22 cellular contexts compared by ENCODE assay signal in the genomic region with DNA sequence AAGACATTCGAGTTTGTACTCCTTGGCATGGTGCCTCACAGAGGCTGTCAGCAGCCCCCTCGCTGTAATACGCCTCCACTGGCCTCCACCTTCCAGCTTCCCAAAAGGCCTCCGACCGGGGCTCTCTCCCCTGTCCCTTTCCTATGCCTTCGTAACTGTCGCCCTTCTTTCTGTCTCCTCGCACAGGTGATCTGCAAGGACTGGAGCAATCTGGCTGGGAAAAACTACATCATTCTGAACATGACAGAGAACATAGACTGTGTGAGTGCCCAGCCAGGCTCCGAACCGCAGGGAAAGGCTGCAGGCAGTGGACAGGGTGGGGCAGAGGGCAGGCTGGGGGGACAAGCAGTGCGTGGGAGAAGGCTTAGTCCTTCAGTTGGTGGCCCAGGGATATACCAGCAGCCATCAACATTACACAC.
"Had no signal": no experiment of that assay in that cellular context is flagged by ENCODE, and none has a peak within 500 bp of the region (broad histone marks: within the 10 kb centered on the region; RNA-seq: fewer than 3 reads in every experiment).

No MANE protein-coding gene starts in this region.

- DNase-seq: activated B cell treated with CpG ODN at 0.5 μM for 24 hours; activated CD4-positive, alpha-beta T cell treated with anti-CD3 and anti-CD28 coated beads for 1 hour; activated CD4-positive, alpha-beta T cell treated with anti-CD3 and anti-CD28 coated beads, Interleukin-2, amount 10 ng/mL, durations not matched to agents 24 days and 14 days; activated CD4-positive, alpha-beta T cell treated with anti-CD3 and anti-CD28 coated beads, Interleukin-2, amount 50 U/mL, for 48 hours; activated CD8-positive, alpha-beta memory T cell treated with anti-CD3 and anti-CD28 coated beads, Interleukin-2, amount 50 U/mL, for 4 hours; activated naive CD4-positive, alpha-beta T cell treated with anti-CD3 and anti-CD28 coated beads, Interleukin-2, amount 50 U/mL, for 16 hours; activated naive CD8-positive, alpha-beta T cell treated with anti-CD3 and anti-CD28 coated beads, Interleukin-2, amount 10 ng/mL, durations not matched to agents 7 days and 5 days; activated T-cell treated with anti-CD3 and anti-CD28 coated beads, Interleukin-2, amount 50 U/mL, for 1 hour; adrenal gland; anterior cingulate cortex; KG1; NCI-H1048; NCI-H146; NCI-H187 treated with DMSO at 0.1 percent for 48 hours; NCI-H2081 treated with DMSO at 0.1 percent for 48 hours; NCI-H446; NCI-H524; PC-3; SIG-M5; T-helper 17 cell; T-helper 9 cell had no signal

- H3K36me3 ChIP-seq: adrenal gland had no signal

- H3K27me3 ChIP-seq: adrenal gland had no signal

- H3K9me3 Mint-ChIP-seq: activated B cell treated with CpG ODN at 0.5 μM for 24 hours; activated CD4-positive, alpha-beta T cell treated with anti-CD3 and anti-CD28 coated beads, Interleukin-2, amount 10 ng/mL, durations not matched to agents 24 days and 14 days; activated naive CD8-positive, alpha-beta T cell treated with anti-CD3 and anti-CD28 coated beads, Interleukin-2, amount 10 ng/mL, durations not matched to agents 7 days and 5 days; IgD-negative memory B cell had no signal

- H3K4me3 ChIP-seq: adrenal gland had no signal

- H3K9me3 ChIP-seq: adrenal gland had no signal

- H3K27me3 Mint-ChIP-seq: activated B cell treated with CpG ODN at 0.5 μM for 24 hours, IgD-negative memory B cell had no signal

- H3K36me3 Mint-ChIP-seq: activated naive CD8-positive, alpha-beta T cell treated with anti-CD3 and anti-CD28 coated beads, Interleukin-2, amount 10 ng/mL, durations not matched to agents 7 days and 5 days had no signal

- H3K27ac Mint-ChIP-seq: activated B cell treated with CpG ODN at 0.5 μM for 24 hours; activated CD4-positive, alpha-beta T cell treated with anti-CD3 and anti-CD28 coated beads, Interleukin-2, amount 10 ng/mL, durations not matched to agents 24 days and 14 days; activated naive CD8-positive, alpha-beta T cell treated with anti-CD3 and anti-CD28 coated beads, Interleukin-2, amount 10 ng/mL, durations not matched to agents 7 days and 5 days; IgD-negative memory B cell; T-helper 17 cell had no signal

- H3K4me1 Mint-ChIP-seq: activated B cell treated with CpG ODN at 0.5 μM for 24 hours; activated CD4-positive, alpha-beta T cell treated with anti-CD3 and anti-CD28 coated beads, Interleukin-2, amount 10 ng/mL, durations not matched to agents 24 days and 14 days had no signal

- ATAC-seq: PC-3, T-helper 17 cell had no signal

- H3K27ac ChIP-seq: adrenal gland had no signal

- H3K4me3 Mint-ChIP-seq: activated B cell treated with CpG ODN at 0.5 μM for 24 hours; activated CD4-positive, alpha-beta T cell treated with anti-CD3 and anti-CD28 coated beads, Interleukin-2, amount 10 ng/mL, durations not matched to agents 24 days and 14 days; activated naive CD8-positive, alpha-beta T cell treated with anti-CD3 and anti-CD28 coated beads, Interleukin-2, amount 10 ng/mL, durations not matched to agents 7 days and 5 days; IgD-negative memory B cell; T-helper 17 cell had no signal
